8 cellular contexts compared by ENCODE assay signal in genomic region chr12:25241171-25242020, GRCh38. TPM values are rescaled to one million over a fixed set of nuclear protein-coding genes. Genes with fewer than 3 reads are reported as not detected.
DNase-seq lines count a peak whose midpoint lies in the region; ATAC-seq and TF ChIP-seq lines count a peak whose summit lies in the region.

No MANE protein-coding gene starts in this region.

- no peaks in the 10 kb centered on the region for H4K20me1 ChIP-seq in PC-3 (ENCODE audit: low read length)

- H3K9me3 ChIP-seq in breast epithelium (no peaks in the 10 kb centered on the region), PC-3 (ENCODE audit: low read length) (no peaks in the 10 kb centered on the region)

- H3K4me1 Mint-ChIP-seq in MCF 10A (ENCODE audit: insufficient read depth, unreplicated experiment) = peaks cover 4% of the 10 kb centered on the region

- POLR2A ChIA-PET in MCF 10A (lab: Yijun Ruan, JAX) (interaction anchor here (0.8 to 2.7 kb wide), 7 partner anchors 10 to 148 kb away, joined by 3 to 18 read pairs (median 4); partner anchors contain the start of genes DNAI7, ETFRF1 and KRAS), PC-3 (lab: Charles Lee; ENCODE audit: unreplicated experiment) (no interaction called here)

- H3K36me3 Mint-ChIP-seq in MCF 10A (ENCODE audit: insufficient read depth, unreplicated experiment) = peaks cover 28% of the 10 kb centered on the region

- intact Hi-C loops in MCF 10A (cut with micrococcal nuclease) = loop anchor here (1.0 to 2.0 kb wide), 2 partner anchors 31 to 146 kb away; no protein-coding TSS in a partner anchor
- intact Hi-C loops in breast epithelium (cut with DNase I; ENCODE audit: low total_unique reads) = no loop called here
- intact Hi-C loops in PC-3 (cut with micrococcal nuclease) = loop anchor here (1.0 kb wide), 1 partner anchor 146 kb away; no protein-coding TSS in a partner anchor

- no peaks in the 10 kb centered on the region for H3K79me2 ChIP-seq in PC-3 (ENCODE audit: low read length)

- ATAC-seq in HG02870 (IDR thresholded peaks at IDR 0.05; ENCODE audit: unreplicated experiment) (peak; percentile 54), PC-3 (no peak)

- no peak for TF ChIP-seq POLR2A in breast epithelium (IDR thresholded peaks at IDR 0.05)

- TF ChIP-seq CTCF in MCF 10A (IDR thresholded peaks at IDR 0.05; ENCODE audit: unreplicated experiment) = peak; percentile 55
- peak in 1 of 3 donors; percentile 50 for TF ChIP-seq CTCF in breast epithelium (IDR thresholded peaks at IDR 0.05)
- TF ChIP-seq CTCF in PC-3 (conservative IDR thresholded peaks at IDR 0.05; ENCODE audit: low read depth, low read length) = peak; percentile 70

- no peaks in the 10 kb centered on the region for H3K27me3 Mint-ChIP-seq in MCF 10A (ENCODE audit: insufficient read depth, unreplicated experiment)

- no peak overlapping the region for H3K4me3 Mint-ChIP-seq in MCF 10A (ENCODE audit: unreplicated experiment)

- H3K27me3 ChIP-seq in breast epithelium (no peaks in the 10 kb centered on the region), PC-3 (ENCODE audit: low read length) (no peaks in the 10 kb centered on the region)

- H3K9me2 ChIP-seq in PC-3 (replicated peaks; ENCODE audit: low read length) = no peaks in the 10 kb centered on the region

- H3K9me3 Mint-ChIP-seq in MCF 10A (ENCODE audit: unreplicated experiment) = no peaks in the 10 kb centered on the region

- CTCF ChIA-PET in MCF 10A (lab: Yijun Ruan, JAX) = interaction anchor here (0.5 to 2.2 kb wide), 31 partner anchors 9 to 1729 kb away, joined by 3 to 16 read pairs (median 3); partner anchors contain the start of gene KRAS
- CTCF ChIA-PET in PC-3 (lab: Charles Lee) = interaction anchor here (0.7 to 1.0 kb wide), 2 partner anchors 9 to 146 kb away, joined by 6 to 19 read pairs; partner anchors contain the start of gene KRAS

- no peak overlapping the region for H2AFZ ChIP-seq in PC-3 (ENCODE audit: low read length)

- BruUV-seq in MCF 10A (replicated peaks; lab: Mats Ljungman, UMichigan) = no TSS peak
- BruUV-seq in PC-3 (replicated peaks; lab: Mats Ljungman, UMichigan) = no TSS peak

- H3K27ac Mint-ChIP-seq in MCF 10A (ENCODE audit: low read depth, unreplicated experiment) = no peak overlapping the region

- H3K4me2 ChIP-seq in PC-3 (ENCODE audit: low read length) = no peak overlapping the region

- no peak overlapping the region for H3K4me3 ChIP-seq in breast epithelium
- no peak overlapping the region for H3K4me3 ChIP-seq in PC-3 (ENCODE audit: low read length)

- DNase-seq in MCF 10A (ENCODE audit: unreplicated experiment) (peak; percentile 48), breast epithelium (ENCODE audit: low spot score in 2 of 2) (no peak), PC-3 (peak; percentile 39), dermis microvascular lymphatic vessel endothelial cell (ENCODE audit: low read depth in 2 of 2) (peak; percentile 61 to 68), myocyte (ENCODE audit: low read depth) (peak; percentile 57), 8988T (no peak)
- no peak for DNase-seq in activated effector memory CD4-positive, alpha-beta T cell treated with Interleukin-2 at 50 U/mL for 16 hours

- no peaks in the 10 kb centered on the region for H3F3A ChIP-seq in PC-3 (ENCODE audit: low read length, unreplicated experiment)

- no peak overlapping the region for H3K27ac ChIP-seq in breast epithelium
- no peak overlapping the region for H3K27ac ChIP-seq in PC-3 (ENCODE audit: low read length)

- H3K36me3 ChIP-seq in breast epithelium = no peaks in the 10 kb centered on the region
- no peaks in the 10 kb centered on the region for H3K36me3 ChIP-seq in PC-3 (ENCODE audit: low read depth, low read length)

- no peak overlapping the region for H3K9ac ChIP-seq in PC-3 (ENCODE audit: low read length)

- H3K4me1 ChIP-seq in breast epithelium = no peaks in the 10 kb centered on the region
- no peaks in the 10 kb centered on the region for H3K4me1 ChIP-seq in PC-3 (ENCODE audit: insufficient read depth, low read length)

RNA-seq across cellular contexts. Expression of gene KRAS, which starts 9.3 kb away (rescaled TPM):
- total RNA-seq in MCF 10A (2022) (17.6 and 21.7 TPM in 2 replicates), breast epithelium (10 to 100 TPM; 10.6 to 15.7 (median 14.3) TPM), PC-3 (2014; rRNA removed) (5.8 and 6.2 TPM in 2 replicates), dermis microvascular lymphatic vessel endothelial cell (24.1 and 38.6 TPM in 2 replicates), myocyte (5.6 and 7.4 TPM in 2 replicates)
- polyA plus RNA-seq in myocyte (2012) = 5.5 TPM

RNA-seq across cellular contexts. Expression of gene ETFRF1, which starts 46.4 kb away (rescaled TPM):
- 21.1 and 27.9 TPM in 2 replicates for total RNA-seq in MCF 10A (2022)
- 10 to 100 TPM; 29.5 to 52.4 (median 46.9) TPM for total RNA-seq in breast epithelium
- total RNA-seq in PC-3 (2014; rRNA removed) = 6.6 and 7.7 TPM in 2 replicates
- total RNA-seq in dermis microvascular lymphatic vessel endothelial cell = 11.4 and 12.3 TPM in 2 replicates
- 62.6 and 70.6 TPM in 2 replicates for total RNA-seq in myocyte
- polyA plus RNA-seq in myocyte (2012) = 19.6 TPM

RNA-seq across cellular contexts. Expression of gene DNAI7, which starts 46.4 kb away (rescaled TPM):
- total RNA-seq in MCF 10A (2022) = 0.14 TPM in 1 of 2 replicates, not detected in the other
- 1 to 10 TPM; 1.1 to 4.2 (median 2.0) TPM for total RNA-seq in breast epithelium
- not detected in 2 replicates for total RNA-seq in PC-3 (2014; rRNA removed)
- under 0.01 TPM in 1 of 2 replicates, not detected in the other for total RNA-seq in dermis microvascular lymphatic vessel endothelial cell
- 0.19 TPM in 1 of 2 replicates, not detected in the other for total RNA-seq in myocyte
- 0.20 TPM for polyA plus RNA-seq in myocyte (2012)

Comparison
In these comparisons a context has a peak if more than half of its experiments do, and no peak if none do; other contexts are left out.
1. DNase-seq: peak in MCF 10A (single experiment), PC-3 (single experiment), dermis microvascular lymphatic vessel endothelial cell (2 of 2) and myocyte (single experiment); none in breast epithelium (0 of 2), activated effector memory CD4-positive, alpha-beta T cell treated with Interleukin-2 at 50 U/mL for 16 hours (single experiment) and 8988T (single experiment).